In the genomic region with DNA sequence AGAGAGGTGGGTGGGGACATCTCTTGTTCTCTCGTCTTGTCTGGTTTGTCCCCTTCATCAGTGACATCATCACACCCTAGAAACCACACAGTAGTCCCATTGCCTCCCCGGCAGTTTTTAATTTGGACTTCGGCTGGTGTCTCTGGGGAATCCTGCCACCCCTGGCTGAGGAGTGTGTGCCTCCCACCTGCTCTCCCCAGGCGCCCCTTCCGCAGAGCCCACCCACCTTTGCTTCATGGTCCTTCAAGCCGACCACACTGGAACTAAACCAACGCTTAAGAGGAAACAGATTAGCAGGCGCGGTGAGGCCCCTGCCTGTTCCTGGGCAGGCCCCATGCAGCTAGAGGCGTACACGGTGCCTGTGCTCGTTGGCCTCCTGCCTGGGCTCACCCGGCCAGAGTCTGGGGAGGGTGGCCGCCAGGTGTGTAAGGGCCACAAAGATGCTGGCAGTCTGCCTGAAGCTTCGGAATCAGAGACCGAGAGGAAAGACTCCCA, we compare ENCODE assay signal across 9 cellular contexts.
DNase-seq lines count a peak whose midpoint lies in the region; ATAC-seq and TF ChIP-seq lines count a peak whose summit lies in the region.
"Had no signal": no experiment of that assay in that cellular context is flagged by ENCODE, and none has a peak within 500 bp of the region (broad histone marks: within the 10 kb centered on the region; RNA-seq: fewer than 3 reads in every experiment).

No MANE protein-coding gene starts in this region.

- H3K27ac Mint-ChIP-seq in activated CD4-positive, alpha-beta memory T cell treated with anti-CD3 and anti-CD28 coated beads, Interleukin-2, amount 10 ng/mL, durations not matched to agents 7 days and 5 days, result peak overlapping the region; percentile 94
- H3K27ac Mint-ChIP-seq in natural killer cell, result peak overlapping the region; percentile 87 to 91
- H3K27ac Mint-ChIP-seq: dendritic cell treated with granulocyte-macrophage colony-stimulating factor and Interleukin-4, amounts not matched to agents 40 ng/mL and 50 ng/mL, for 4 days had no signal

- DNase-seq in activated CD4-positive, alpha-beta memory T cell treated with anti-CD3 and anti-CD28 coated beads, Interleukin-2, amount 10 ng/mL, durations not matched to agents 7 days and 5 days, result peak; percentile 54
- DNase-seq in natural killer cell (peak; percentile 27), NCI-H524 (lab: John Stamatoyannopoulos, UW) (no peak), AML-193 (lab: John Stamatoyannopoulos, UW) (no peak), hippocampal formation (lab: John Stamatoyannopoulos, UW) (no peak)

- H3K27me3 Mint-ChIP-seq in activated CD4-positive, alpha-beta memory T cell treated with anti-CD3 and anti-CD28 coated beads, Interleukin-2, amount 10 ng/mL, durations not matched to agents 7 days and 5 days, result no peaks in the 10 kb centered on the region
- no peaks in the 10 kb centered on the region for H3K27me3 Mint-ChIP-seq in natural killer cell (ENCODE audit: low read depth in 2 of 2)

- POLR2A ChIA-PET in activated CD4-positive, alpha-beta memory T cell treated with anti-CD3 and anti-CD28 coated beads, Interleukin-2, amount 10 ng/mL, durations not matched to agents 7 days and 5 days (lab: Charles Lee), result interaction anchor here (1.0 to 2.1 kb wide), 10 partner anchors 9 to 463 kb away, joined by 3 to 28 read pairs (median 5); a partner anchor contains a TSS

- peak overlapping the region; percentile 62 for H3K4me3 Mint-ChIP-seq in activated CD4-positive, alpha-beta memory T cell treated with anti-CD3 and anti-CD28 coated beads, Interleukin-2, amount 10 ng/mL, durations not matched to agents 7 days and 5 days
- peak overlapping the region; percentile 77 for H3K4me3 Mint-ChIP-seq in natural killer cell
- H3K4me3 Mint-ChIP-seq: dendritic cell treated with granulocyte-macrophage colony-stimulating factor and Interleukin-4, amounts not matched to agents 40 ng/mL and 50 ng/mL, for 4 days had no signal

- H3K4me1 Mint-ChIP-seq in activated CD4-positive, alpha-beta memory T cell treated with anti-CD3 and anti-CD28 coated beads, Interleukin-2, amount 10 ng/mL, durations not matched to agents 7 days and 5 days, result peaks cover 46% of the 10 kb centered on the region
- peaks cover 32 to 37% of the 10 kb centered on the region in 2 donors for H3K4me1 Mint-ChIP-seq in natural killer cell

- no peak for TF ChIP-seq CTCF in natural killer cell (IDR thresholded peaks at IDR 0.05)

- H3K36me3 Mint-ChIP-seq in activated CD4-positive, alpha-beta memory T cell treated with anti-CD3 and anti-CD28 coated beads, Interleukin-2, amount 10 ng/mL, durations not matched to agents 7 days and 5 days (ENCODE audit: low read depth), result no peaks in the 10 kb centered on the region
- no peaks in the 10 kb centered on the region for H3K36me3 Mint-ChIP-seq in natural killer cell

- intact Hi-C loops in natural killer cell (cut with micrococcal nuclease), result loop anchor here (2.0 kb wide), 1 partner anchor 76 kb away; no protein-coding TSS in a partner anchor

- H3K9me3 Mint-ChIP-seq in activated CD4-positive, alpha-beta memory T cell treated with anti-CD3 and anti-CD28 coated beads, Interleukin-2, amount 10 ng/mL, durations not matched to agents 7 days and 5 days, result no peaks in the 10 kb centered on the region
- H3K9me3 Mint-ChIP-seq in natural killer cell, result no peaks in the 10 kb centered on the region
- H3K9me3 Mint-ChIP-seq: dendritic cell treated with granulocyte-macrophage colony-stimulating factor and Interleukin-4, amounts not matched to agents 40 ng/mL and 50 ng/mL, for 4 days had no signal

- CTCF ChIA-PET in activated CD4-positive, alpha-beta memory T cell treated with anti-CD3 and anti-CD28 coated beads, Interleukin-2, amount 10 ng/mL, durations not matched to agents 7 days and 5 days (lab: Charles Lee), result interaction anchor here (0.6 to 1.2 kb wide), 4 partner anchors 8 to 108 kb away, joined by 3 to 4 read pairs (median 3); a partner anchor contains a TSS

- ATAC-seq in GM19043 (IDR thresholded peaks at IDR 0.05; ENCODE audit: low read depth, unreplicated experiment), result peak; percentile 83
- ATAC-seq in HG03175 (IDR thresholded peaks at IDR 0.05; ENCODE audit: unreplicated experiment), result peak; percentile 56
- ATAC-seq in natural killer cell, result peak; percentile 57 to 72 (median 69)
- ATAC-seq in GM18858 (IDR thresholded peaks at IDR 0.05; ENCODE audit: unreplicated experiment), result no peak

Comparison
In these comparisons a context has a peak if more than half of its experiments do, and no peak if none do; other contexts are left out.
1. DNase-seq: peak in activated CD4-positive, alpha-beta memory T cell treated with anti-CD3 and anti-CD28 coated beads, Interleukin-2, amount 10 ng/mL, durations not matched to agents 7 days and 5 days (single experiment) and natural killer cell (single experiment); none in NCI-H524 (0 of 2), AML-193 (0 of 2) and hippocampal formation (0 of 2).